In the genomic region with DNA sequence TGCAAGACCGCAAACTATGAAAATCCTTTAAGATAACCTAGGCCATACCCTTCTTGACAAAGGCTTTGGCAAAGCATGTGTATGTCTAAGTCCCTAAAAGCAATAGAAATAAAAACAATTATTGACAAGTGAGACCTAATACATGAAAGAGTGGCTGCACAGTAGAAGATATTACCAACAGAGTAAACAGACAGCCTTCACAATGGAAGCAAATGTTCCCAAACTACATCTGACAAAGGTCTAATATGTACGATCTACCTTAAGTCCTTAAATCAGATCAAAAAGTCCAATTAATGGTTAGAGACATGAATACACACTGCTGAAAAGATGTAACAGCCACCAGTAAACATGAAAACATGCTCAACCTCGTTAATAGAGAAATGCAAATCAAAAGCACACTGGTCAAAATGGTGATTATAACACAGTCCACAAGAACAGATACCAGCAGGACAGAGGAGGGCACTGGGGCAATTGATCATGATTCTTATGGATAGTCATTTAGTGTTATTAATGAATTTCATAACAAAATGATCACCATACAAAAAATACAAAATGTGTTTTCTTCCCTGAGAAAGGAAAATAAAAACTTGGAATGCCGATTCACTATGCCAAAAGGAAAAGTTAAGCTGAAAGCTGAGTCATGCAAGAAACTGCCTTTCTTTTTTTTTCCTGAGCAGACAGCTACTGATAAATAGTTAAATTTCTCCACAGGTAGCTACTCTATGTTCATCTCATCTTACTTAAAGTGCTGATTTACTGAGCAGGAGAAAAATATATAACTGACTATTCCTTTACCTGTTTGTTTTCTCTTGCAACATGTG, we compare ENCODE assay signal across 1 cellular context.
A peak's percentile ranks its signal among the peaks of the same experiment; 100 is the strongest.
TF ChIP-seq lines count a peak whose summit lies in the region.

No MANE protein-coding gene starts in this region.

TF ChIP-seq in H1, 55 proteins besides CTCF, POLR2A, EP300 and RAD21:
- TF ChIP-seq TBP (IDR thresholded peaks at IDR 0.05; ENCODE audit: low read depth, low read length) (no peak), BACH1 (IDR thresholded peaks at IDR 0.05; ENCODE audit: low read length) (peak; percentile 86), JUN (IDR thresholded peaks at IDR 0.05; ENCODE audit: low read depth, low read length) (no peak), KDM5A (IDR thresholded peaks at IDR 0.05; ENCODE audit: low read length) (no peak)
